ENCODE assay signal across 2 cellular contexts in the genomic region with DNA sequence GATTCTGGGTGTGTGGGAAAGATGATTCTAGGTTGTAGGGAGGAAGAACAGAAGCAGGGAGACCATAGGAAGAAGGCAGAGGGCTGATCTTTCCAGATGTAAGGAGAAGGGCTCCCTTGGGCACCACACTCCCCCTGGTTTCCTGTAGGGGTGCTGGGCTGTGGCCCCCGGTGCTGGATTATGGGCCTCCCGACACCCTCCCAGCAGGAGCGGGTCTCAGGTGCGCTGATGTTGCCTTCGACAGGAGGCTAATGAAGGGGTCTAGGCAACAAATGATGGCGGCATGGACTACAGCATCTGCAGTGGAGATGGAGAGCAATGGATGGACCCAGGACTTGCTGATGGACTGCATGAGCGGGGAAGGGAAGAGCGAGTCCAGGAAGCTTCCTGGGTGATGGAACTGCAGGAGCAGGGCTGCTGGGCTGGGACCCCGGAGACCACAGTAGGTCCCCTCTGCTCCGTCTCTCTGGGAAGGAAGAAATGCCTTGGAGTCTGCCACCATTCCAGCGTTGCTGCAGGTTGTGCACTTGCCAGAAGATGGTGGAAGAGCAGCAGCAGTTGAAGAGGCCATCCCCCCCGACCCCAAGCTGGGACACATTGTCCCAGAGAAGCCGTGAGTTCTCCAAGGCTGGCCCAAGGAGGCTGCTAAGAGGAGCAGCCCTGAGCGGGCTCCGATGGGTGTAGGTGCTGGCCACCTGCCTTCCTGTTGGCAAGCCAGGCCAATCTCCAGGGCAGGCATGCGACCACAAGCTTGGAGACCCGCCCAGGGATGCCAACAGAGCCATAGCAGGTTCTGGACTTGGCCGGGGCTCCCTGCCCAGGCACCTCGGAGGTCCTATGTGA.
TF ChIP-seq lines count a peak whose summit lies in the region.

No MANE protein-coding gene starts in this region.

TF ChIP-seq in H1, 55 proteins besides CTCF, POLR2A, EP300 and RAD21:
- TF ChIP-seq POU5F1 (IDR thresholded peaks at IDR 0.05; ENCODE audit: low read depth, low read length) (no peak), SIRT6 (IDR thresholded peaks at IDR 0.05; ENCODE audit: low read length) (no peak), HDAC2 (IDR thresholded peaks at IDR 0.05; ENCODE audit: borderline replicate concordance in 1 of 2, low read depth in 2 of 2, low read length in 2 of 2) (no peak), RNF2 (IDR thresholded peaks at IDR 0.05; ENCODE audit: borderline replicate concordance, low read depth, low read length, missing control alignments, poor library complexity, severe bottlenecking) (no peak), SRF (IDR thresholded peaks at IDR 0.05; ENCODE audit: low read depth, low read length) (no peak)

TF ChIP-seq in HepG2, 621 proteins besides CTCF, POLR2A, EP300 and RAD21:
- TF ChIP-seq TFDP2 (CRISPR knock-in tag; IDR thresholded peaks at IDR 0.05) = no peak
- 0 out of 2 replicates have a peak, but pooled peaks have one; percentile 12 for TF ChIP-seq STAG1 (CRISPR knock-in tag; IDR thresholded peaks at IDR 0.05)
- TF ChIP-seq KLF6 (CRISPR knock-in tag; IDR thresholded peaks at IDR 0.05) = no peak
